Comparison of ENCODE assay signal across 13 cellular contexts in genomic region chr5:24232929-24233328, GRCh38.
DNase-seq lines count a peak whose midpoint lies in the region; ATAC-seq, FAIRE-seq and TF ChIP-seq lines count a peak whose summit lies in the region.
"Had no signal": no experiment of that assay in that cellular context is flagged by ENCODE, and none has a peak within 500 bp of the region (broad histone marks: within the 10 kb centered on the region; RNA-seq: fewer than 3 reads in every experiment).

No MANE protein-coding gene starts in this region.

- no peak for TF ChIP-seq EP300 in HepG2 (IDR thresholded peaks at IDR 0.05; ENCODE audit: low read depth in 2 of 2, low read length in 2 of 2)
- TF ChIP-seq EP300 in HepG2 (CRISPR knock-in tag; IDR thresholded peaks at IDR 0.05; ENCODE audit: borderline replicate concordance), result no peak
- no peak for TF ChIP-seq EP300 in suprapubic skin (IDR thresholded peaks at IDR 0.05)

- H3K27me3 ChIP-seq in HepG2 (ENCODE audit: control insufficient read depth in 1 of 2, insufficient read depth in 2 of 2, low read length in 2 of 2), result no peaks in the 10 kb centered on the region
- no peaks in the 10 kb centered on the region for H3K27me3 ChIP-seq in right lobe of liver
- no peaks in the 10 kb centered on the region for H3K27me3 ChIP-seq in astrocyte (ENCODE audit: insufficient read depth, low read length)
- H3K27me3 ChIP-seq in suprapubic skin, result no peaks in the 10 kb centered on the region

- no peak; the same call in 1 of the 2 replicates for TF ChIP-seq CTCF in HepG2 (CRISPR knock-in tag; IDR thresholded peaks at IDR 0.05)
- TF ChIP-seq CTCF in right lobe of liver (IDR thresholded peaks at IDR 0.05), result no peak
- no peak for TF ChIP-seq CTCF in astrocyte (IDR thresholded peaks at IDR 0.05; ENCODE audit: insufficient read depth, low read depth, low read length)
- peak; percentile 45 for TF ChIP-seq CTCF in type B pancreatic cell (conservative IDR thresholded peaks at IDR 0.05)
- no peak for TF ChIP-seq CTCF in suprapubic skin (IDR thresholded peaks at IDR 0.05)

- TF ChIP-seq RAD21 in HepG2 (CRISPR knock-in tag; IDR thresholded peaks at IDR 0.05), result no peak

- H3K36me3 Mint-ChIP-seq in astrocyte (ENCODE audit: low read depth, unreplicated experiment), result no peaks in the 10 kb centered on the region
- H3K36me3 Mint-ChIP-seq in type B pancreatic cell, result no peaks in the 10 kb centered on the region
- H3K36me3 Mint-ChIP-seq in immature natural killer cell, result no peaks in the 10 kb centered on the region
- H3K36me3 Mint-ChIP-seq: activated naive CD4-positive, alpha-beta T cell treated with anti-CD3 and anti-CD28 coated beads, Interleukin-2, amount 50 U/mL, for 24 hours had no signal

- CTCF ChIA-PET in HepG2 (lab: Yijun Ruan, JAX; ENCODE audit: low intra/inter-chr PET ratio, low total read pairs), result no interaction called here

- POLR2A ChIA-PET in HepG2 (lab: Yijun Ruan, JAX), result no interaction called here

- ATAC-seq in HepG2, result no peak
- ATAC-seq in right lobe of liver, result no peak
- ATAC-seq: GM12878 had no signal

- H3K9me3 Mint-ChIP-seq in astrocyte (ENCODE audit: unreplicated experiment) (no peaks in the 10 kb centered on the region), type B pancreatic cell (no peaks in the 10 kb centered on the region), immature natural killer cell (peaks cover 1 to 31% (median 8%) of the 10 kb centered on the region in 6 donors)
- H3K9me3 Mint-ChIP-seq: activated B cell treated with CpG ODN at 0.5 μM for 24 hours; activated naive CD4-positive, alpha-beta T cell treated with anti-CD3 and anti-CD28 coated beads, Interleukin-2, amount 50 U/mL, for 24 hours had no signal

- H3K79me2 ChIP-seq in HepG2 (ENCODE audit: insufficient read depth, low read length) (no peaks in the 10 kb centered on the region), astrocyte (ENCODE audit: insufficient read depth, low read length) (no peaks in the 10 kb centered on the region)

- no peak for TF ChIP-seq POLR2A in HepG2 (IDR thresholded peaks at IDR 0.05; ENCODE audit: insufficient read depth in 1 of 2, low read depth in 2 of 2, low read length in 2 of 2)
- TF ChIP-seq POLR2A in right lobe of liver (IDR thresholded peaks at IDR 0.05), result no peak
- TF ChIP-seq POLR2A in suprapubic skin (IDR thresholded peaks at IDR 0.05), result no peak

- H3K4me1 ChIP-seq in HepG2 (ENCODE audit: insufficient read depth, low read length), result peaks cover 6% of the 10 kb centered on the region; the same call in 1 of the 2 replicates
- H3K4me1 ChIP-seq in right lobe of liver, result no peaks in the 10 kb centered on the region
- no peaks in the 10 kb centered on the region for H3K4me1 ChIP-seq in astrocyte (ENCODE audit: insufficient read depth, low read length)
- H3K4me1 ChIP-seq in suprapubic skin, result no peaks in the 10 kb centered on the region

- no peaks in the 10 kb centered on the region for H4K20me1 ChIP-seq in HepG2 (ENCODE audit: insufficient read depth, low read length)
- no peaks in the 10 kb centered on the region for H4K20me1 ChIP-seq in astrocyte (ENCODE audit: insufficient read depth, low read length)

- H3K4me3 Mint-ChIP-seq in astrocyte (ENCODE audit: unreplicated experiment) (no peak overlapping the region), type B pancreatic cell (no peak overlapping the region), immature natural killer cell (no peak overlapping the region)
- H3K4me3 Mint-ChIP-seq: activated B cell treated with CpG ODN at 0.5 μM for 24 hours; activated naive CD4-positive, alpha-beta T cell treated with anti-CD3 and anti-CD28 coated beads, Interleukin-2, amount 50 U/mL, for 24 hours had no signal

- H2AFZ ChIP-seq in HepG2 (ENCODE audit: low read length), result no peak overlapping the region
- no peak overlapping the region for H2AFZ ChIP-seq in astrocyte (ENCODE audit: low read depth, low read length)

- in situ Hi-C loops in HepG2 (cut with HindIII; ENCODE audit: extremely low pct_ligation_motif_present, low pct_unique_long_range_greater_than_20kb), result no loop called here

- H3K9ac ChIP-seq in HepG2 (ENCODE audit: insufficient read depth, low read depth, low read length) (no peak overlapping the region), astrocyte (ENCODE audit: low read length) (no peak overlapping the region)
- H3K9ac ChIP-seq: KMS-11 had no signal

- DNase-seq in HepG2 (ENCODE audit: low spot score) (no peak), right lobe of liver (no peak), NCI-H748 (lab: John Stamatoyannopoulos, UW; ENCODE audit: unreplicated experiment) (peak; percentile 76), astrocyte (ENCODE audit: low read depth) (no peak), type B pancreatic cell (ENCODE audit: extremely low spot score, unreplicated experiment) (no peak), suprapubic skin (ENCODE audit: low spot score in 2 of 2) (no peak), immature natural killer cell (no peak), HCEC 1CT (no peak)
- DNase-seq: activated B cell treated with CpG ODN at 0.5 μM for 24 hours, NCI-H226 had no signal

- H3K4me1 Mint-ChIP-seq in astrocyte (ENCODE audit: low read depth, unreplicated experiment) (no peaks in the 10 kb centered on the region), type B pancreatic cell (ENCODE audit: unreplicated experiment) (no peaks in the 10 kb centered on the region), immature natural killer cell (no peaks in the 10 kb centered on the region)
- H3K4me1 Mint-ChIP-seq: activated B cell treated with CpG ODN at 0.5 μM for 24 hours; activated naive CD4-positive, alpha-beta T cell treated with anti-CD3 and anti-CD28 coated beads, Interleukin-2, amount 50 U/mL, for 24 hours had no signal

- 36% methylated on average over 4 of the region's 4 CpGs for WGBS in HepG2 (ENCODE audit: low lambda C conversion rate)
- 38% methylated on average over 4 of the region's 4 CpGs for WGBS in right lobe of liver (ENCODE audit: insufficient coverage, low coverage, low lambda C conversion rate, missing lambda C conversion rate)
- WGBS in suprapubic skin, result 18% methylated on average over 4 of the region's 4 CpGs

- H3K4me2 ChIP-seq in HepG2 (ENCODE audit: low read depth, low read length), result no peak overlapping the region
- H3K4me2 ChIP-seq in astrocyte (ENCODE audit: low read length), result no peak overlapping the region
- H3K4me2 ChIP-seq: KMS-11 had no signal

- H3K27ac Mint-ChIP-seq in astrocyte (ENCODE audit: unreplicated experiment) (no peak overlapping the region), type B pancreatic cell (no peak overlapping the region), immature natural killer cell (no peak overlapping the region)
- H3K27ac Mint-ChIP-seq: activated B cell treated with CpG ODN at 0.5 μM for 24 hours; activated naive CD4-positive, alpha-beta T cell treated with anti-CD3 and anti-CD28 coated beads, Interleukin-2, amount 50 U/mL, for 24 hours had no signal

- H3K4me3 ChIP-seq in HepG2 (replicated peaks in 1 of 3; ENCODE audit: insufficient read depth in 1 of 3, low read depth in 2 of 3, low read length in 3 of 3) (no peak overlapping the region), right lobe of liver (no peak overlapping the region), astrocyte (ENCODE audit: insufficient read depth, low read depth, low read length) (no peak overlapping the region), suprapubic skin (no peak overlapping the region)
- H3K4me3 ChIP-seq: GM12878 had no signal

- FAIRE-seq in HepG2 (lab: Jason Lieb, UNC) (no peak), astrocyte (lab: Jason Lieb, UNC) (peak; percentile 59)
- FAIRE-seq: GM12878 had no signal

- intact Hi-C loops in HepG2 (cut with micrococcal nuclease; ENCODE audit: unreplicated experiment), result loop anchor here (5.0 kb wide), 1 partner anchor 409 kb away; the partner anchor contains the start of gene CDH10
- intact Hi-C loops in right lobe of liver (cut with DNase I), result no loop called here

- H3K36me3 ChIP-seq in HepG2 (replicated peaks in 1 of 2; ENCODE audit: control insufficient read depth in 1 of 2, insufficient read depth in 2 of 2, low read length in 2 of 2) (no peaks in the 10 kb centered on the region), right lobe of liver (no peaks in the 10 kb centered on the region), astrocyte (ENCODE audit: insufficient read depth, low read length) (no peaks in the 10 kb centered on the region), suprapubic skin (no peaks in the 10 kb centered on the region)

- no peak overlapping the region for H3K27ac ChIP-seq in HepG2 (ENCODE audit: extremely low read length, insufficient read depth, low read length)
- H3K27ac ChIP-seq in right lobe of liver, result no peak overlapping the region
- no peak overlapping the region for H3K27ac ChIP-seq in astrocyte (ENCODE audit: low read depth, low read length)
- no peak overlapping the region for H3K27ac ChIP-seq in suprapubic skin
- H3K27ac ChIP-seq: KMS-11 had no signal

- H3K9me3 ChIP-seq in HepG2 (ENCODE audit: low read length) (peaks cover 7% of the 10 kb centered on the region; the same call in 1 of the 2 replicates), right lobe of liver (no peaks in the 10 kb centered on the region), astrocyte (ENCODE audit: insufficient read depth, low read depth, low read length) (no peaks in the 10 kb centered on the region), suprapubic skin (peaks cover 3% of the 10 kb centered on the region)

- no TSS peak for BruUV-seq in HepG2 (replicated peaks; lab: Mats Ljungman, UMichigan)

- H3K27me3 Mint-ChIP-seq in astrocyte (ENCODE audit: low read depth, unreplicated experiment), result no peaks in the 10 kb centered on the region
- no peaks in the 10 kb centered on the region for H3K27me3 Mint-ChIP-seq in type B pancreatic cell
- H3K27me3 Mint-ChIP-seq in immature natural killer cell (ENCODE audit: low read depth in 3 of 3), result no peaks in the 10 kb centered on the region
- H3K27me3 Mint-ChIP-seq: activated B cell treated with CpG ODN at 0.5 μM for 24 hours; activated naive CD4-positive, alpha-beta T cell treated with anti-CD3 and anti-CD28 coated beads, Interleukin-2, amount 50 U/mL, for 24 hours had no signal

TF ChIP-seq in HepG2, 621 proteins besides CTCF, POLR2A, EP300 and RAD21:
- no peak for TF ChIP-seq ZNF530 (CRISPR knock-in tag; IDR thresholded peaks at IDR 0.05; ENCODE audit: low read depth)
- no peak for TF ChIP-seq HCFC1 (IDR thresholded peaks at IDR 0.05; ENCODE audit: low read depth, low read length)
- TF ChIP-seq STAG1 (CRISPR knock-in tag; IDR thresholded peaks at IDR 0.05), result peak; percentile 31; the same call in 1 of the 2 replicates
